ENCODE assay signal across 19 cellular contexts in genomic region chr2:12762976-12763375, GRCh38. TPM values are rescaled to one million over a fixed set of nuclear protein-coding genes. Genes with fewer than 3 reads are reported as not detected.
A peak's percentile ranks its signal among the peaks of the same experiment; 100 is the strongest.
DNase-seq lines count a peak whose midpoint lies in the region; ATAC-seq, FAIRE-seq and TF ChIP-seq lines count a peak whose summit lies in the region.
"Had no signal": no experiment of that assay in that cellular context is flagged by ENCODE, and none has a peak within 500 bp of the region (broad histone marks: within the 10 kb centered on the region; RNA-seq: fewer than 3 reads in every experiment).

No MANE protein-coding gene starts in this region.

- H2AFZ ChIP-seq in astrocyte (ENCODE audit: low read depth, low read length) = no peak overlapping the region

- no peak overlapping the region for H3K9ac ChIP-seq in astrocyte (ENCODE audit: low read length)
- H3K9ac ChIP-seq: BLaER1 treated with 17β-estradiol and CSF1 and Interleukin-3, amounts not matched to agents 10 nM and 100 nM; SK-N-SH had no signal

- H3K27ac Mint-ChIP-seq in astrocyte (ENCODE audit: unreplicated experiment) (no peak overlapping the region), nephron (peak overlapping the region in 2 of 3 experiments; percentile 16 to 40)
- no peak overlapping the region for H3K27ac Mint-ChIP-seq in activated T-helper 17 cell treated with anti-CD3 and anti-CD28 coated beads, Interleukin-2, amount 50 U/mL, for 72 hours
- H3K27ac Mint-ChIP-seq: T-cell had no signal

- no peaks in the 10 kb centered on the region for H3K27me3 ChIP-seq in astrocyte (ENCODE audit: insufficient read depth, low read length)
- no peaks in the 10 kb centered on the region for H3K27me3 ChIP-seq in aorta (ENCODE audit: control insufficient read depth in 1 of 2, insufficient read depth in 2 of 2, low read length in 1 of 2)
- H3K27me3 ChIP-seq: BLaER1 treated with 17β-estradiol and CSF1 and Interleukin-3, amounts not matched to agents 10 nM and 100 nM had no signal

- H3K36me3 ChIP-seq in astrocyte (ENCODE audit: insufficient read depth, low read length) (no peaks in the 10 kb centered on the region), aorta (ENCODE audit: control insufficient read depth in 1 of 2, insufficient read depth in 2 of 2, low read length in 1 of 2) (no peaks in the 10 kb centered on the region)
- H3K36me3 ChIP-seq: BLaER1 treated with 17β-estradiol and CSF1 and Interleukin-3, amounts not matched to agents 10 nM and 100 nM had no signal

- DNase-seq in GM03348 (ENCODE audit: low spot score) (peak; percentile 69), astrocyte (ENCODE audit: low read depth) (peak; percentile 80), aorta (no peak), GM12891 (ENCODE audit: insufficient read length, low spot score) (no peak)
- DNase-seq: CD8-positive, alpha-beta memory T cell; DMS79; HCEC 1CT; KBM-7; NCI-H1092 treated with DMSO at 0.1 percent for 48 hours; NCI-H524 treated with DMSO at 0.1 percent for 48 hours; SHP77; SK-N-SH; T-cell had no signal

- peaks cover 1% of the 10 kb centered on the region for H3K36me3 Mint-ChIP-seq in astrocyte (ENCODE audit: low read depth, unreplicated experiment)
- no peaks in the 10 kb centered on the region for H3K36me3 Mint-ChIP-seq in nephron (ENCODE audit: low read depth)
- no peaks in the 10 kb centered on the region for H3K36me3 Mint-ChIP-seq in activated T-helper 17 cell treated with anti-CD3 and anti-CD28 coated beads, Interleukin-2, amount 50 U/mL, for 72 hours (ENCODE audit: low read depth)

- H3K27ac ChIP-seq in astrocyte (ENCODE audit: low read depth, low read length) = no peak overlapping the region
- no peak overlapping the region for H3K27ac ChIP-seq in aorta (ENCODE audit: low read depth in 1 of 2, low read length in 2 of 2)
- H3K27ac ChIP-seq: BLaER1 treated with 17β-estradiol and CSF1 and Interleukin-3, amounts not matched to agents 10 nM and 100 nM had no signal

- H3K9me3 ChIP-seq in astrocyte (ENCODE audit: insufficient read depth, low read depth, low read length) (no peaks in the 10 kb centered on the region), aorta (ENCODE audit: control insufficient read depth, low read length) (peaks cover 3% of the 10 kb centered on the region)
- H3K9me3 ChIP-seq: SK-N-SH had no signal

- no peak overlapping the region for H3K4me3 Mint-ChIP-seq in astrocyte (ENCODE audit: unreplicated experiment)
- no peak overlapping the region for H3K4me3 Mint-ChIP-seq in nephron
- H3K4me3 Mint-ChIP-seq in activated T-helper 17 cell treated with anti-CD3 and anti-CD28 coated beads, Interleukin-2, amount 50 U/mL, for 72 hours = no peak overlapping the region
- H3K4me3 Mint-ChIP-seq: CD8-positive, alpha-beta memory T cell; T-cell had no signal

- H3K4me1 ChIP-seq in astrocyte (ENCODE audit: insufficient read depth, low read length) = peaks cover 38% of the 10 kb centered on the region
- no peaks in the 10 kb centered on the region for H3K4me1 ChIP-seq in aorta (ENCODE audit: control insufficient read depth in 1 of 2, insufficient read depth in 2 of 2, low read length in 2 of 2)
- H3K4me1 ChIP-seq: BLaER1 treated with 17β-estradiol and CSF1 and Interleukin-3, amounts not matched to agents 10 nM and 100 nM had no signal

- H4K20me1 ChIP-seq in astrocyte (ENCODE audit: insufficient read depth, low read length) = no peaks in the 10 kb centered on the region
- H4K20me1 ChIP-seq: BLaER1 treated with 17β-estradiol and CSF1 and Interleukin-3, amounts not matched to agents 10 nM and 100 nM had no signal

- H3K27me3 Mint-ChIP-seq in astrocyte (ENCODE audit: low read depth, unreplicated experiment) (peaks cover 1% of the 10 kb centered on the region), nephron (ENCODE audit: low read depth) (peaks cover 5% of the 10 kb centered on the region)
- H3K27me3 Mint-ChIP-seq in activated T-helper 17 cell treated with anti-CD3 and anti-CD28 coated beads, Interleukin-2, amount 50 U/mL, for 72 hours = no peaks in the 10 kb centered on the region

- no peak overlapping the region for H3K4me3 ChIP-seq in astrocyte (ENCODE audit: insufficient read depth, low read depth, low read length)
- no peak overlapping the region for H3K4me3 ChIP-seq in aorta (ENCODE audit: low read length in 2 of 2)
- H3K4me3 ChIP-seq: BLaER1 treated with 17β-estradiol and CSF1 and Interleukin-3, amounts not matched to agents 10 nM and 100 nM; GM12878 had no signal

- H3K9me3 Mint-ChIP-seq in astrocyte (ENCODE audit: unreplicated experiment) (peaks cover 10% of the 10 kb centered on the region), nephron (no peaks in the 10 kb centered on the region)
- peaks cover 9% of the 10 kb centered on the region for H3K9me3 Mint-ChIP-seq in activated T-helper 17 cell treated with anti-CD3 and anti-CD28 coated beads, Interleukin-2, amount 50 U/mL, for 72 hours

- H3K79me2 ChIP-seq in astrocyte (ENCODE audit: insufficient read depth, low read length) = no peaks in the 10 kb centered on the region

- WGBS in aorta, 2 donors = 57 to 58% methylated on average over 4 of the region's 4 CpGs

- TF ChIP-seq POLR2A in GM12891 (IDR thresholded peaks at IDR 0.05; ENCODE audit: low read depth, low read length) = no peak

- ATAC-seq in aorta (ENCODE audit: low FRiP score) (peak; percentile 36), GM18498 (IDR thresholded peaks at IDR 0.05; ENCODE audit: unreplicated experiment) (no peak)
- no peak for ATAC-seq in activated T-helper 17 cell treated with anti-CD3 and anti-CD28 coated beads, Interleukin-2, amount 50 U/mL, for 72 hours (replicated peaks)
- ATAC-seq: GM12878, T-cell had no signal

- intact Hi-C loops in aorta (cut with DNase I) = no loop called here

- no peak for FAIRE-seq in astrocyte (lab: Jason Lieb, UNC)
- FAIRE-seq in GM12891 (lab: Jason Lieb, UNC) = no peak
- FAIRE-seq: D721Med, GM12878 had no signal

- H3K4me1 Mint-ChIP-seq in astrocyte (ENCODE audit: low read depth, unreplicated experiment) = peaks cover 42% of the 10 kb centered on the region
- H3K4me1 Mint-ChIP-seq in nephron = peaks cover 29% of the 10 kb centered on the region
- H3K4me1 Mint-ChIP-seq in activated T-helper 17 cell treated with anti-CD3 and anti-CD28 coated beads, Interleukin-2, amount 50 U/mL, for 72 hours = peaks cover 11% of the 10 kb centered on the region

- TF ChIP-seq CTCF in astrocyte (IDR thresholded peaks at IDR 0.05; ENCODE audit: insufficient read depth, low read depth, low read length) (no peak), nephron (IDR thresholded peaks at IDR 0.05; ENCODE audit: unreplicated experiment in 3 of 3) (no peak)

- no peak overlapping the region for H3K4me2 ChIP-seq in astrocyte (ENCODE audit: low read length)
- H3K4me2 ChIP-seq: BLaER1 treated with 17β-estradiol and CSF1 and Interleukin-3, amounts not matched to agents 10 nM and 100 nM; SK-N-SH had no signal

TF ChIP-seq in GM12891, 5 proteins besides CTCF, POLR2A, EP300 and RAD21:
- TF ChIP-seq TAF1 (IDR thresholded peaks at IDR 0.05; ENCODE audit: low read depth, low read length) (no peak), POLR2AphosphoS5 (IDR thresholded peaks at IDR 0.05; ENCODE audit: low read depth, low read length) (no peak), POU2F2 (IDR thresholded peaks at IDR 0.05; ENCODE audit: low read depth, low read length) (no peak), PAX5 (IDR thresholded peaks at IDR 0.05; ENCODE audit: insufficient read depth, low read length, severe bottlenecking) (no peak), SPI1 (IDR thresholded peaks at IDR 0.05; ENCODE audit: low read depth, low read length) (no peak)
TF ChIP-seq in GM12891: peak in this region for 0.

RNA-seq across cellular contexts. Expression of gene TRIB2, which starts 46.2 kb away (rescaled TPM):
- total RNA-seq in astrocyte (22.6 and 28.6 TPM in 2 replicates), aorta (10 to 100 TPM; 39.7 to 63.4 TPM)
- 10 to 100 TPM; 23.3 to 75.7 TPM for polyA plus RNA-seq in aorta
- total RNA-seq in activated T-helper 17 cell treated with anti-CD3 and anti-CD28 coated beads, Interleukin-2, amount 50 U/mL, for 72 hours = 10 to 100 TPM; 17.3 to 17.4 TPM
- polyA plus RNA-seq in GM12891 (2012; ENCODE audit: low read depth, missing spikeins) = 5.0 TPM

Comparison
In these comparisons a context has a peak if more than half of its experiments do, and no peak if none do; other contexts are left out.
1. DNase-seq: peak in GM03348 (single experiment) and astrocyte (single experiment); none in aorta (0 of 2) and GM12891 (single experiment).
2. H3K27ac Mint-ChIP-seq: peak in nephron (2 of 3); none in astrocyte (single experiment) and activated T-helper 17 cell treated with anti-CD3 and anti-CD28 coated beads, Interleukin-2, amount 50 U/mL, for 72 hours (single experiment).